Comparison of ENCODE assay signal across 8 cellular contexts in genomic region chr5:160119905-160120266, GRCh38. TPM values are rescaled to one million over a fixed set of nuclear protein-coding genes. Genes with fewer than 3 reads are reported as not detected.
A peak's percentile ranks its signal among the peaks of the same experiment; 100 is the strongest.
DNase-seq lines count a peak whose midpoint lies in the region; ATAC-seq, FAIRE-seq and TF ChIP-seq lines count a peak whose summit lies in the region.

No MANE protein-coding gene starts in this region.

- CTCF ChIA-PET in CD8-positive, alpha-beta T cell (lab: Charles Lee): no interaction called here
- CTCF ChIA-PET in WTC11 (lab: Charles Lee): no interaction called here

- peak overlapping the region; percentile 90 for H3K4me3 Mint-ChIP-seq in CD8-positive, alpha-beta T cell
- H3K4me3 Mint-ChIP-seq in WTC11: peak overlapping the region; percentile 96

- no peak for TF ChIP-seq POLR2A in GM12891 (IDR thresholded peaks at IDR 0.05; ENCODE audit: low read depth, low read length)

- FAIRE-seq in GM12891 (lab: Jason Lieb, UNC): no peak

- no peaks in the 10 kb centered on the region for H3K9me3 ChIP-seq in CD8-positive, alpha-beta T cell (ENCODE audit: low read length)
- no peaks in the 10 kb centered on the region for H3K9me3 ChIP-seq in lung (ENCODE audit: control insufficient read depth in 2 of 2, insufficient read depth in 1 of 2, low read length in 1 of 2)

- peak overlapping the region; percentile 52 for H3K4me3 ChIP-seq in CD8-positive, alpha-beta T cell (ENCODE audit: low read depth, low read length)
- H3K4me3 ChIP-seq in lung: no peak overlapping the region

- DNase-seq in CD8-positive, alpha-beta T cell: no peak
- DNase-seq in WTC11 (ENCODE audit: low spot score) (no peak), lung (ENCODE audit: low spot score) (no peak), AG20443 (ENCODE audit: low spot score) (no peak), AML-193 (lab: John Stamatoyannopoulos, UW) (no peak), GM12891 (ENCODE audit: insufficient read length, low spot score) (no peak), GM19238 (ENCODE audit: insufficient read length, low spot score) (no peak)

- peaks cover 21% of the 10 kb centered on the region for H3K36me3 Mint-ChIP-seq in CD8-positive, alpha-beta T cell
- peaks cover 18% of the 10 kb centered on the region for H3K36me3 Mint-ChIP-seq in WTC11

- no peak overlapping the region for H3K27ac ChIP-seq in CD8-positive, alpha-beta T cell (ENCODE audit: low read depth, low read length)
- peak overlapping the region; percentile 23 to 52 for H3K27ac ChIP-seq in lung (ENCODE audit: low read depth in 1 of 2, low read length in 1 of 2)

- H3K4me1 ChIP-seq in CD8-positive, alpha-beta T cell (ENCODE audit: insufficient read depth, low read length): peaks cover 7% of the 10 kb centered on the region
- H3K4me1 ChIP-seq in lung (ENCODE audit: control insufficient read depth in 2 of 2, insufficient read depth in 2 of 2, low read length in 2 of 2): no peaks in the 10 kb centered on the region

- peak overlapping the region; percentile 90 for H3K27ac Mint-ChIP-seq in CD8-positive, alpha-beta T cell
- peak overlapping the region; percentile 69 for H3K27ac Mint-ChIP-seq in WTC11

- H3K4me1 Mint-ChIP-seq in CD8-positive, alpha-beta T cell (ENCODE audit: low read depth): peaks cover 18% of the 10 kb centered on the region
- H3K4me1 Mint-ChIP-seq in WTC11: peaks cover 18% of the 10 kb centered on the region

- no peak for TF ChIP-seq CTCF in CD8-positive, alpha-beta T cell (IDR thresholded peaks at IDR 0.05)
- TF ChIP-seq CTCF in WTC11 (IDR thresholded peaks at IDR 0.05) (no peak), lung (IDR thresholded peaks at IDR 0.05; ENCODE audit: control extremely low read depth, extremely low read depth) (no peak)

- POLR2A ChIA-PET in CD8-positive, alpha-beta T cell (lab: Charles Lee): interaction anchor here (1.6 kb wide), 1 partner anchor 111 kb away, joined by 8 read pairs; the partner anchor contains the start of gene TTC1
- POLR2A ChIA-PET in WTC11 (lab: Charles Lee): no interaction called here

- H3K27me3 Mint-ChIP-seq in CD8-positive, alpha-beta T cell (ENCODE audit: low read depth): peaks cover 2% of the 10 kb centered on the region
- H3K27me3 Mint-ChIP-seq in WTC11 (ENCODE audit: low read depth): no peaks in the 10 kb centered on the region

- H3K36me3 ChIP-seq in CD8-positive, alpha-beta T cell (ENCODE audit: insufficient read depth, low read length): no peaks in the 10 kb centered on the region
- peaks cover 0 to 5% of the 10 kb centered on the region in 2 donors for H3K36me3 ChIP-seq in lung (ENCODE audit: control insufficient read depth in 2 of 2, insufficient read depth in 2 of 2, low read length in 2 of 2)

- H3K27me3 ChIP-seq in CD8-positive, alpha-beta T cell (ENCODE audit: insufficient read depth, low read length): no peaks in the 10 kb centered on the region
- no peaks in the 10 kb centered on the region for H3K27me3 ChIP-seq in lung (ENCODE audit: control insufficient read depth, insufficient read depth)

- WGBS in lung, 2 donors: 9 to 11% methylated on average over 12 of the region's 12 CpGs

- intact Hi-C loops in CD8-positive, alpha-beta T cell (cut with DNase I, micrococcal nuclease): loop anchor here (1.0 to 10.0 kb wide), 10 partner anchors 98 to 1015 kb away; partner anchors contain the start of genes SLU7 (in 2 of the 2), TTC1 (in 2 of the 2), UBLCP1 (in 2 of the 2) and FAM200C (in 1 of the 2)

- ATAC-seq in CD8-positive, alpha-beta T cell: no peak
- ATAC-seq in GM21723 (IDR thresholded peaks at IDR 0.05; ENCODE audit: unreplicated experiment) (peak; percentile 12), WTC11 (no peak), lung (ENCODE audit: insufficient read depth, low FRiP score) (no peak)

- no peaks in the 10 kb centered on the region for H3K9me3 Mint-ChIP-seq in CD8-positive, alpha-beta T cell
- no peaks in the 10 kb centered on the region for H3K9me3 Mint-ChIP-seq in WTC11

TF ChIP-seq in WTC11, 78 proteins besides CTCF, POLR2A, EP300 and RAD21:
- TF ChIP-seq STAT6 (CRISPR knock-in tag; conservative IDR thresholded peaks at IDR 0.05; ENCODE audit: low read depth) (no peak), TP53 (CRISPR knock-in tag; IDR thresholded peaks at IDR 0.05) (no peak), ZNF671 (CRISPR knock-in tag; IDR thresholded peaks at IDR 0.05) (no peak), ZMAT4 (CRISPR knock-in tag; IDR thresholded peaks at IDR 0.05) (no peak), MYBL2 (CRISPR knock-in tag; IDR thresholded peaks at IDR 0.05) (no peak), NFE2L1 (CRISPR knock-in tag; IDR thresholded peaks at IDR 0.05) (no peak)

TF ChIP-seq in GM12891, 5 proteins besides CTCF, POLR2A, EP300 and RAD21:
- TF ChIP-seq POU2F2 (IDR thresholded peaks at IDR 0.05; ENCODE audit: low read depth, low read length): no peak
- no peak for TF ChIP-seq PAX5 (IDR thresholded peaks at IDR 0.05; ENCODE audit: insufficient read depth, low read length, severe bottlenecking)
- TF ChIP-seq TAF1 (IDR thresholded peaks at IDR 0.05; ENCODE audit: low read depth, low read length): no peak
- no peak for TF ChIP-seq SPI1 (IDR thresholded peaks at IDR 0.05; ENCODE audit: low read depth, low read length)
- TF ChIP-seq POLR2AphosphoS5 (IDR thresholded peaks at IDR 0.05; ENCODE audit: low read depth, low read length): no peak

RNA-seq across cellular contexts. Expression of gene PWWP2A, which starts 0.6 kb away (rescaled TPM):
- total RNA-seq in CD8-positive, alpha-beta T cell: 10 to 100 TPM; 18.1 to 18.4 TPM
- total RNA-seq in WTC11 (2021) (61.1 to 63.8 TPM (median 62.4 TPM) in 3 replicates), lung (10 to 100 TPM; 23.0 to 49.0 TPM)
- polyA plus RNA-seq in lung: 10 to 100 TPM in 1 of 2 donors, 1 to 10 TPM in 1; 7.9 to 10.0 TPM
- 8.9 TPM for polyA plus RNA-seq in GM12891 (2012; ENCODE audit: low read depth, missing spikeins)
